ENCODE assay signal across 8 cellular contexts in genomic region chr2:101823347-101823791, GRCh38.
DNase-seq lines count a peak whose midpoint lies in the region; ATAC-seq and TF ChIP-seq lines count a peak whose summit lies in the region.

No MANE protein-coding gene starts in this region.

- H3F3A ChIP-seq in PC-3 (ENCODE audit: low read length, unreplicated experiment), result peaks cover 11% of the 10 kb centered on the region

- peak; percentile 79 for TF ChIP-seq CTCF in GM12873 (IDR thresholded peaks at IDR 0.05; ENCODE audit: insufficient read depth, low read depth, low read length, missing control alignments)
- TF ChIP-seq CTCF in PC-3 (conservative IDR thresholded peaks at IDR 0.05; ENCODE audit: low read depth, low read length), result peak; percentile 69
- peak; percentile 77 for TF ChIP-seq CTCF in foreskin fibroblast (IDR thresholded peaks at IDR 0.05; ENCODE audit: low read depth, low read length)

- peak overlapping the region; percentile 62 for H3K4me2 ChIP-seq in PC-3 (ENCODE audit: low read length)

- H3K27ac ChIP-seq in PC-3 (ENCODE audit: low read length), result peak overlapping the region; percentile 78
- no peak overlapping the region for H3K27ac ChIP-seq in aorta (ENCODE audit: low read depth in 1 of 2, low read length in 2 of 2)

- POLR2A ChIA-PET in PC-3 (lab: Charles Lee; ENCODE audit: unreplicated experiment), result no interaction called here

- ATAC-seq in HG03039 (IDR thresholded peaks at IDR 0.05; ENCODE audit: unreplicated experiment), result peak; percentile 75
- ATAC-seq in PC-3, result no peak
- peak; percentile 74 for ATAC-seq in aorta (ENCODE audit: low FRiP score)

- DNase-seq in PC-3, result peak; percentile 67
- DNase-seq in activated T-helper 1 cell treated with anti-CD3 and anti-CD28 coated beads, Interleukin-12 subunit alpha, Interleukin-12 subunit beta, Interleukin-2, Interleukin-4 antibody, amounts not matched to agents 30 ng/mL and 10 ng/mL and 1 ng/mL, durations not matched to agents 14 hours and 24 hours and 36 hours (ENCODE audit: low spot score), result peak; percentile 63
- peak; percentile 62 to 81 for DNase-seq in foreskin fibroblast
- DNase-seq in posterior cingulate gyrus, result peak in 6 of 10 donors; percentile 40 to 84 (median 62)
- peak in 1 of 2 donors; percentile 69 for DNase-seq in aorta
- no peak for DNase-seq in GM19240 (ENCODE audit: insufficient read length, low spot score)

- H3K79me2 ChIP-seq in PC-3 (ENCODE audit: low read length), result peaks cover 82% of the 10 kb centered on the region

- H3K9me2 ChIP-seq in PC-3 (replicated peaks; ENCODE audit: low read length), result no peaks in the 10 kb centered on the region

- peaks cover 41% of the 10 kb centered on the region for H4K20me1 ChIP-seq in PC-3 (ENCODE audit: low read length)

- H3K4me1 Mint-ChIP-seq in activated T-helper 1 cell treated with anti-CD3 and anti-CD28 coated beads, Interleukin-12 subunit alpha, Interleukin-12 subunit beta, Interleukin-2, Interleukin-4 antibody, amounts not matched to agents 30 ng/mL and 10 ng/mL and 1 ng/mL, durations not matched to agents 14 hours and 24 hours and 36 hours (ENCODE audit: low read depth), result peaks cover 75% of the 10 kb centered on the region

- H2AFZ ChIP-seq in PC-3 (ENCODE audit: low read length), result no peak overlapping the region

- no peak overlapping the region; the same call in 1 of the 2 replicates for H3K9ac ChIP-seq in PC-3 (ENCODE audit: low read length)

- H3K36me3 Mint-ChIP-seq in activated T-helper 1 cell treated with anti-CD3 and anti-CD28 coated beads, Interleukin-12 subunit alpha, Interleukin-12 subunit beta, Interleukin-2, Interleukin-4 antibody, amounts not matched to agents 30 ng/mL and 10 ng/mL and 1 ng/mL, durations not matched to agents 14 hours and 24 hours and 36 hours (ENCODE audit: low read depth), result peaks cover 12% of the 10 kb centered on the region

- 49 to 56% methylated on average over 14 of the region's 14 CpGs for WGBS in aorta, 2 donors

- BruUV-seq in PC-3 (replicated peaks; lab: Mats Ljungman, UMichigan), result no TSS peak

- intact Hi-C loops in PC-3 (cut with micrococcal nuclease), result loop anchor here (2.0 kb wide), 1 partner anchor 125 kb away; no protein-coding TSS in a partner anchor
- intact Hi-C loops in activated T-helper 1 cell treated with anti-CD3 and anti-CD28 coated beads, Interleukin-12 subunit alpha, Interleukin-12 subunit beta, Interleukin-2, Interleukin-4 antibody, amounts not matched to agents 30 ng/mL and 10 ng/mL and 1 ng/mL, durations not matched to agents 14 hours and 24 hours and 36 hours (cut with micrococcal nuclease), result loop anchor here (1.0 to 5.0 kb wide), 4 partner anchors 8 to 624 kb away; no protein-coding TSS in a partner anchor
- intact Hi-C loops in posterior cingulate gyrus (cut with DNase I), result loop anchor here (5.0 kb wide), 1 partner anchor 126 kb away; the partner anchor contains the start of gene MAP4K4
- intact Hi-C loops in aorta (cut with DNase I), result no loop called here

- H3K4me1 ChIP-seq in PC-3 (ENCODE audit: insufficient read depth, low read length) (peaks cover 71% of the 10 kb centered on the region), aorta (ENCODE audit: control insufficient read depth in 1 of 2, insufficient read depth in 2 of 2, low read length in 2 of 2) (peaks cover 2 to 3% of the 10 kb centered on the region in 2 donors)

- H3K4me3 ChIP-seq in PC-3 (ENCODE audit: low read length), result no peak overlapping the region
- H3K4me3 ChIP-seq in foreskin fibroblast (ENCODE audit: low read depth in 1 of 2, low read length in 2 of 2), result no peak overlapping the region
- no peak overlapping the region for H3K4me3 ChIP-seq in aorta (ENCODE audit: low read length in 2 of 2)

- no peaks in the 10 kb centered on the region for H3K9me3 Mint-ChIP-seq in activated T-helper 1 cell treated with anti-CD3 and anti-CD28 coated beads, Interleukin-12 subunit alpha, Interleukin-12 subunit beta, Interleukin-2, Interleukin-4 antibody, amounts not matched to agents 30 ng/mL and 10 ng/mL and 1 ng/mL, durations not matched to agents 14 hours and 24 hours and 36 hours

- H3K27me3 ChIP-seq in PC-3 (ENCODE audit: low read length), result no peaks in the 10 kb centered on the region
- no peaks in the 10 kb centered on the region for H3K27me3 ChIP-seq in aorta (ENCODE audit: control insufficient read depth in 1 of 2, insufficient read depth in 2 of 2, low read length in 1 of 2)

- H3K4me3 Mint-ChIP-seq in activated T-helper 1 cell treated with anti-CD3 and anti-CD28 coated beads, Interleukin-12 subunit alpha, Interleukin-12 subunit beta, Interleukin-2, Interleukin-4 antibody, amounts not matched to agents 30 ng/mL and 10 ng/mL and 1 ng/mL, durations not matched to agents 14 hours and 24 hours and 36 hours, result peak overlapping the region; percentile 32

- H3K36me3 ChIP-seq in PC-3 (ENCODE audit: low read depth, low read length), result peaks cover 34% of the 10 kb centered on the region
- no peaks in the 10 kb centered on the region for H3K36me3 ChIP-seq in aorta (ENCODE audit: control insufficient read depth in 1 of 2, insufficient read depth in 2 of 2, low read length in 1 of 2)

- no peaks in the 10 kb centered on the region for H3K27me3 Mint-ChIP-seq in activated T-helper 1 cell treated with anti-CD3 and anti-CD28 coated beads, Interleukin-12 subunit alpha, Interleukin-12 subunit beta, Interleukin-2, Interleukin-4 antibody, amounts not matched to agents 30 ng/mL and 10 ng/mL and 1 ng/mL, durations not matched to agents 14 hours and 24 hours and 36 hours (ENCODE audit: insufficient read depth)

- H3K9me3 ChIP-seq in PC-3 (ENCODE audit: low read length), result no peaks in the 10 kb centered on the region
- H3K9me3 ChIP-seq in aorta (ENCODE audit: control insufficient read depth, low read length), result no peaks in the 10 kb centered on the region

- H3K27ac Mint-ChIP-seq in activated T-helper 1 cell treated with anti-CD3 and anti-CD28 coated beads, Interleukin-12 subunit alpha, Interleukin-12 subunit beta, Interleukin-2, Interleukin-4 antibody, amounts not matched to agents 30 ng/mL and 10 ng/mL and 1 ng/mL, durations not matched to agents 14 hours and 24 hours and 36 hours, result peak overlapping the region; percentile 30

- CTCF ChIA-PET in PC-3 (lab: Charles Lee), result no interaction called here

Comparison
In these comparisons a context has a peak if more than half of its experiments do, and no peak if none do; other contexts are left out.
1. intact Hi-C loops: an anchor here in PC-3 (2.0 kb wide), activated T-helper 1 cell treated with anti-CD3 and anti-CD28 coated beads, Interleukin-12 subunit alpha, Interleukin-12 subunit beta, Interleukin-2, Interleukin-4 antibody, amounts not matched to agents 30 ng/mL and 10 ng/mL and 1 ng/mL, durations not matched to agents 14 hours and 24 hours and 36 hours (1.0 to 5.0 kb wide) and posterior cingulate gyrus (5.0 kb wide); none called in aorta.